16 cellular contexts compared by ENCODE assay signal in genomic region chr4:86641516-86642090, GRCh38.
"Had no signal": no experiment of that assay in that cellular context is flagged by ENCODE, and none has a peak within 500 bp of the region (broad histone marks: within the 10 kb centered on the region; RNA-seq: fewer than 3 reads in every experiment).

No MANE protein-coding gene starts in this region.

- H3K4me1 ChIP-seq: ascending aorta, esophagus muscularis mucosa, spleen had no signal

- H3K27ac ChIP-seq: ascending aorta, esophagus muscularis mucosa, spleen, WERI-Rb-1 had no signal

- H3K27me3 ChIP-seq: ascending aorta, esophagus muscularis mucosa, spleen had no signal

- ATAC-seq: activated CD8-positive, alpha-beta T cell treated with anti-CD3 and anti-CD28 coated beads, Interleukin-2, amount 10 ng/mL, durations not matched to agents 7 days and 5 days; activated naive CD8-positive, alpha-beta T cell treated with anti-CD3 and anti-CD28 coated beads, Interleukin-2, amount 50 U/mL, for 24 hours; sciatic nerve had no signal

- FAIRE-seq: bronchial epithelial cell, endometrium had no signal

- H3K4me3 ChIP-seq: ascending aorta, esophagus muscularis mucosa, spleen had no signal

- H3K9me3 ChIP-seq: ascending aorta, esophagus muscularis mucosa had no signal

- DNase-seq: activated CD4-positive, alpha-beta T cell treated with anti-CD3 and anti-CD28 coated beads for 4 hours; activated CD8-positive, alpha-beta memory T cell treated with anti-CD3 and anti-CD28 coated beads, Interleukin-2, amount 50 U/mL, for 48 hours; activated CD8-positive, alpha-beta T cell treated with anti-CD3 and anti-CD28 coated beads, Interleukin-2, amount 10 ng/mL, durations not matched to agents 7 days and 5 days; activated naive CD4-positive, alpha-beta T cell treated with Interleukin-2 at 50 U/mL for 16 hours; activated naive CD8-positive, alpha-beta T cell treated with anti-CD3 and anti-CD28 coated beads, Interleukin-2, amount 50 U/mL, for 24 hours; hypothalamus; nephron progenitor cell; spleen; stimulated activated CD4-positive, alpha-beta T cell treated with anti-CD3 and anti-CD28 coated beads, Interleukin-1b, Interleukin-23, amount 100 ng/mL, for 48 hours; stimulated activated naive CD4-positive, alpha-beta T cell treated with Interleukin-2 at 50 U/mL for 16 hours; WERI-Rb-1 had no signal

- H3K36me3 ChIP-seq: ascending aorta, esophagus muscularis mucosa, spleen had no signal
